9 cellular contexts compared by ENCODE assay signal in the genomic region with DNA sequence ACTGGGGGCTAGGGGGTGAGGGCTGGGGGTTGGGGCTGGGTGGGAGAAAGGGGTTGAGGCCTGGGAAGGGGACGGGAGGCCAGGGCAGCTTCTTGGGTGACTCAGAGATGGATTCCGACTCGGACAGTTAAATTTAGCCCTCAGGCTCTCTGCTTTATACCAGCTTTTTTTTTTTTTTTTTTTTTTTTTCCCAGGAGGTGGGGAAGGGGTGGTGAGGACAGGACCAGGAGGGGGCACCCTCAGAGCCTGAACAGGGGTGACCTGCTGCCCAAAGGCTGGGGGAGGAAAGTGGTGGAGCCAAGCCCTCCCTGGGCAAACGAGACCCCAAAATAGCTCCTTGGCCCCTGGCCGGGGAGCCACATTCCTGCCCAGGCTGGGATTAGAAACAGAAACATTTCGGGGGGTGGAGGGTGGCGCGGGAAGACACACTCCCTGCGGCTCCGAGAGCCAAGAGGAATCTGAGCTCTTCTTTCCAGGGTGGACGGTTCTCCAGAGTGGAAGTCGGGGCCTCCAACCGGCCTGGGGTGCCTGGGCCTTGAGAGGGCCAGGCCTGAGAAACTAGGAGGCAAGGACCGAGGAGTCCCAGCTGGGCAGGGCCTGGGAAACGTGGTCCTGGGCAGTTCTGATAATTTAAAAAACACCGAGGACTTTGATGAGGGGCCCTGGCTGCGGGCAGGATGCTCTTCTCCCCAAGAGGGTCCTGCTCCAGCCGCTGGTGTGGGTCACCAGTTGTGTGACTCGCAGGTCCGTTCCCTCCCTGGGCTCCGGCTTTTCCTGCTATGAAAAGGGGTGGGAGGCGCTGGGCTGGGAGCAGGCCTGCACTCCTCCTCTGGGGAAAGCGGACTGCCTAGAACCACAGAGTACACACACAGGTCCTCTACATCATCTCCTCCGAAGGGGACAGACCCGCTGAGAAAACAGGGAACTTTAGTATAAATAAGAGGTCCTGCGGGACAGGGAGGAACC. TPM values are rescaled to one million over a fixed set of nuclear protein-coding genes. Genes with fewer than 3 reads are reported as not detected.
DNase-seq lines count a peak whose midpoint lies in the region; ATAC-seq and TF ChIP-seq lines count a peak whose summit lies in the region.
"Had no signal": no experiment of that assay in that cellular context is flagged by ENCODE, and none has a peak within 500 bp of the region (broad histone marks: within the 10 kb centered on the region; RNA-seq: fewer than 3 reads in every experiment).

No MANE protein-coding gene starts in this region.

- DNase-seq in ELF-1 (ENCODE audit: low read depth, low spot score) (peak; percentile 60), Right ventricle myocardium superior (peak; percentile 89), retinal pigment epithelial cell (ENCODE audit: low read depth) (no peak), COLO668 (lab: John Stamatoyannopoulos, UW; ENCODE audit: unreplicated experiment) (no peak), CD1c-positive myeloid dendritic cell (ENCODE audit: extremely low spot score) (no peak), GM19240 (ENCODE audit: insufficient read length, low spot score) (no peak)
- no peak for DNase-seq in activated CD4-positive, alpha-beta T cell treated with anti-CD3 and anti-CD28 coated beads for 1 hour

- peak; percentile 22 for TF ChIP-seq CTCF in retinal pigment epithelial cell (conservative IDR thresholded peaks at IDR 0.05; ENCODE audit: low read depth, low read length)

- peak overlapping the region; percentile 14 for H3K27ac ChIP-seq in adipose tissue (ENCODE audit: low read depth, low read length)

- H3K4me3 ChIP-seq in retinal pigment epithelial cell (ENCODE audit: low read length) = peak overlapping the region; percentile 54

- 53 to 67% (median 61%) methylated on average over 25 to 26 of the region's 26 CpGs for WGBS in adipose tissue, 3 donors

- intact Hi-C loops in Right ventricle myocardium superior (cut with DNase I) = no loop called here

- ATAC-seq in Right ventricle myocardium superior (ENCODE audit: poor library complexity) = peak; percentile 74
- ATAC-seq: stimulated activated effector memory CD8-positive, alpha-beta T cell treated with anti-CD3 and anti-CD28 coated beads, Interleukin-12 subunit alpha, Interleukin-12 subunit beta, amount 100 ng/mL, for 72 hours had no signal

RNA-seq across cellular contexts. Expression of a gene that starts 0.8 kb away (rescaled TPM):
- 100 to 1,000 TPM in 1 of 3 donors, 10 to 100 TPM in 2; 36.1 to 119 (median 40.8) TPM for polyA plus RNA-seq in adipose tissue
- 237 TPM for total RNA-seq in Right ventricle myocardium superior

RNA-seq across cellular contexts. Expression of a gene that starts 9.5 kb away (rescaled TPM):
- polyA plus RNA-seq in adipose tissue = 10 to 100 TPM; 13.9 to 43.0 (median 35.8) TPM
- total RNA-seq in Right ventricle myocardium superior = 57.2 TPM

RNA-seq across cellular contexts. Expression of a gene that starts 14.1 kb away (rescaled TPM):
- 10 to 100 TPM; 19.7 to 33.3 (median 23.3) TPM for polyA plus RNA-seq in adipose tissue
- total RNA-seq in Right ventricle myocardium superior = 22.0 TPM

RNA-seq across cellular contexts. Expression of a gene that starts 32.0 kb away (rescaled TPM):
- polyA plus RNA-seq in adipose tissue = under 1 TPM in 1 of 3 donors, not detected in 2; 0.03 TPM
- total RNA-seq in Right ventricle myocardium superior = 0.08 TPM

RNA-seq across cellular contexts. Expression of a gene that starts 49.9 kb away (rescaled TPM):
- polyA plus RNA-seq in adipose tissue = under 1 TPM; 0.01 to 0.11 (median 0.02) TPM
- not detected for total RNA-seq in Right ventricle myocardium superior

Comparison
In these comparisons a context has a peak if more than half of its experiments do, and no peak if none do; other contexts are left out.
1. DNase-seq: peak in ELF-1 (single experiment) and Right ventricle myocardium superior (single experiment); none in retinal pigment epithelial cell (single experiment), COLO668 (single experiment), activated CD4-positive, alpha-beta T cell treated with anti-CD3 and anti-CD28 coated beads for 1 hour (single experiment), CD1c-positive myeloid dendritic cell (single experiment) and GM19240 (single experiment).